In the genomic region with DNA sequence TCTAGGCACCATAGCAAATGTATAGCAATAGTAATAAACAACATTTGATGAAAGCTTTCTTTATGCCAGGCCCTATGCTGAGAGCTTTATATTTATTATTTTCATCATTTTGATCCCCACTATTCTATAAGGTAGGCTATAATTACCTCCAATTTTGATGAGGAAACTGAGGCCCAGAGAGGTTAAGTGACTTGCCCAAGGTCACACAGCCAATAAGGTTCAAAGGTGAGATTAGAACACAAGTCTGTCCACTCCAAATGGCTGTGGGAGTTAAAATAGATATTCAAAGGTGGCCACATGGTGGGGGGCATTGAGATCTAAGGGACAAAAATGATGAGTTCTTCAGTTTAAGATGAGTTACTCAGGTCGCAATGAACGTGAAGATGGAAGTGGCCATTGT, we compare ENCODE assay signal across 37 cellular contexts.
"Had no signal": no experiment of that assay in that cellular context is flagged by ENCODE, and none has a peak within 500 bp of the region (broad histone marks: within the 10 kb centered on the region; RNA-seq: fewer than 3 reads in every experiment).

No MANE protein-coding gene starts in this region.

- FAIRE-seq: frontal cortex had no signal

- H3K4me3 Mint-ChIP-seq: activated B cell treated with CpG ODN at 0.5 μM for 24 hours; activated CD4-positive, alpha-beta memory T cell treated with anti-CD3 and anti-CD28 coated beads for 36 hours; activated CD4-positive, alpha-beta T cell treated with anti-CD3 and anti-CD28 coated beads for 36 hours; activated CD4-positive, alpha-beta T cell treated with anti-CD3 and anti-CD28 coated beads, Interleukin-2, amount 10 ng/mL, durations not matched to agents 24 days and 14 days; activated CD8-positive, alpha-beta memory T cell treated with anti-CD3 and anti-CD28 coated beads, Interleukin-2, amount 10 ng/mL, durations not matched to agents 7 days and 5 days; activated CD8-positive, alpha-beta T cell treated with anti-CD3 and anti-CD28 coated beads, Interleukin-2, amount 10 ng/mL, durations not matched to agents 7 days and 5 days; activated naive CD4-positive, alpha-beta T cell treated with anti-CD3 and anti-CD28 coated beads for 36 hours; activated naive CD4-positive, alpha-beta T cell treated with anti-CD3 and anti-CD28 coated beads, Interleukin-2, amount 50 U/mL, for 24 hours; activated naive CD8-positive, alpha-beta T cell treated with anti-CD3 and anti-CD28 coated beads for 36 hours; activated naive CD8-positive, alpha-beta T cell treated with anti-CD3 and anti-CD28 coated beads, Interleukin-2, amount 50 U/mL, for 24 hours; activated T-helper 1 cell treated with anti-CD3 and anti-CD28 coated beads, Interleukin-12 subunit alpha, Interleukin-12 subunit beta, Interleukin-2, Interleukin-4 antibody, amounts not matched to agents 30 ng/mL and 10 ng/mL and 1 ng/mL, durations not matched to agents 14 hours and 24 hours and 36 hours; brain; central memory CD8-positive, alpha-beta T cell; dendritic cell treated with granulocyte-macrophage colony-stimulating factor and Interleukin-4, amounts not matched to agents 40 ng/mL and 50 ng/mL, for 4 days; endodermal cell; T-helper 17 cell; T-helper 2 cell treated with Interferon-gamma antibody and Interleukin-4, amounts not matched to agents 5 μg/mL and 100 μg/mL, for 36 hours had no signal

- H3K27me3 ChIP-seq: adrenal gland, breast epithelium, cardiac muscle cell had no signal

- H3K4me3 ChIP-seq: adrenal gland, breast epithelium, cardiac muscle cell, coronary artery, dorsolateral prefrontal cortex had no signal

- H3K36me3 ChIP-seq: adrenal gland, breast epithelium, cardiac muscle cell, WERI-Rb-1 had no signal

- ATAC-seq: activated CD4-positive, alpha-beta T cell treated with anti-CD3 and anti-CD28 coated beads for 36 hours; activated CD4-positive, CD25-positive, alpha-beta regulatory T cell treated with anti-CD3 and anti-CD28 coated beads, Interleukin-2, amount 50 U/mL, for 24 hours; activated CD8-positive, alpha-beta memory T cell treated with anti-CD3 and anti-CD28 coated beads, Interleukin-2, amount 10 ng/mL, durations not matched to agents 7 days and 5 days; activated CD8-positive, alpha-beta T cell treated with anti-CD3 and anti-CD28 coated beads, Interleukin-2, amount 10 ng/mL, durations not matched to agents 7 days and 5 days; activated naive CD8-positive, alpha-beta T cell treated with anti-CD3 and anti-CD28 coated beads, Interleukin-2, amount 50 U/mL, for 24 hours; esophagus mucosa; T-helper 17 cell had no signal

- H3K9me3 Mint-ChIP-seq: activated CD4-positive, alpha-beta T cell treated with anti-CD3 and anti-CD28 coated beads, Interleukin-2, amount 10 ng/mL, durations not matched to agents 24 days and 14 days; activated naive CD8-positive, alpha-beta T cell treated with anti-CD3 and anti-CD28 coated beads, Interleukin-2, amount 50 U/mL, for 24 hours; activated T-helper 1 cell treated with anti-CD3 and anti-CD28 coated beads, Interleukin-12 subunit alpha, Interleukin-12 subunit beta, Interleukin-2, Interleukin-4 antibody, amounts not matched to agents 30 ng/mL and 10 ng/mL and 1 ng/mL, durations not matched to agents 14 hours and 24 hours and 36 hours; activated T-helper 2 cell treated with anti-CD3 and anti-CD28 coated beads, Interferon-gamma antibody, Interleukin-2, Interleukin-4, amounts not matched to agents 10 μg/mL and 5 μg/mL and 100 μg/mL, durations not matched to agents 14 hours and 24 hours and 36 hours; central memory CD8-positive, alpha-beta T cell; T-helper 2 cell treated with Interferon-gamma antibody and Interleukin-4, amounts not matched to agents 5 μg/mL and 100 μg/mL, for 36 hours had no signal

- H3K27ac ChIP-seq: adrenal gland, breast epithelium, cardiac muscle cell, coronary artery, dorsolateral prefrontal cortex, WERI-Rb-1 had no signal

- H3K27me3 Mint-ChIP-seq: activated CD4-positive, alpha-beta memory T cell treated with anti-CD3 and anti-CD28 coated beads for 36 hours; activated CD4-positive, alpha-beta T cell treated with anti-CD3 and anti-CD28 coated beads, Interleukin-2, amount 10 ng/mL, durations not matched to agents 24 days and 14 days; activated CD8-positive, alpha-beta memory T cell treated with anti-CD3 and anti-CD28 coated beads, Interleukin-2, amount 10 ng/mL, durations not matched to agents 7 days and 5 days; activated naive CD8-positive, alpha-beta T cell treated with anti-CD3 and anti-CD28 coated beads for 36 hours had no signal

- DNase-seq: activated B cell treated with CpG ODN at 0.5 μM for 24 hours; activated CD4-positive, alpha-beta memory T cell treated with anti-CD3 and anti-CD28 coated beads for 36 hours; activated CD4-positive, alpha-beta T cell treated with anti-CD3 and anti-CD28 coated beads for 36 hours; activated CD4-positive, alpha-beta T cell treated with anti-CD3 and anti-CD28 coated beads, Interleukin-2, amount 10 ng/mL, durations not matched to agents 24 days and 14 days; activated CD8-positive, alpha-beta memory T cell treated with anti-CD3 and anti-CD28 coated beads, Interleukin-2, amount 10 ng/mL, durations not matched to agents 7 days and 5 days; activated CD8-positive, alpha-beta memory T cell treated with anti-CD3 and anti-CD28 coated beads, Interleukin-2, amount 50 U/mL, for 4 hours; activated CD8-positive, alpha-beta T cell treated with anti-CD3 and anti-CD28 coated beads, Interleukin-2, amount 10 ng/mL, durations not matched to agents 7 days and 5 days; activated effector memory CD4-positive, alpha-beta T cell treated with anti-CD3 and anti-CD28 coated beads, Interleukin-2, amount 50 U/mL, for 16 hours; activated naive CD4-positive, alpha-beta T cell treated with anti-CD3 and anti-CD28 coated beads for 36 hours; activated naive CD8-positive, alpha-beta T cell treated with anti-CD3 and anti-CD28 coated beads for 36 hours; activated naive CD8-positive, alpha-beta T cell treated with anti-CD3 and anti-CD28 coated beads, Interleukin-2, amount 50 U/mL, for 24 hours; activated T-cell treated with anti-CD3 and anti-CD28 coated beads, Interleukin-2, amount 50 U/mL, for 1 hour; activated T-cell treated with anti-CD3 and anti-CD28 coated beads, Interleukin-2, amount 50 U/mL, for 48 hours; adrenal gland; amygdala; aorta; dorsolateral prefrontal cortex; effector memory CD4-positive, alpha-beta T cell; endodermal cell; foreskin fibroblast; head of caudate nucleus; T-helper 17 cell; T1000; WERI-Rb-1 had no signal

- H3K4me1 Mint-ChIP-seq: activated B cell treated with CpG ODN at 0.5 μM for 24 hours; activated CD4-positive, alpha-beta T cell treated with anti-CD3 and anti-CD28 coated beads for 36 hours; activated CD4-positive, alpha-beta T cell treated with anti-CD3 and anti-CD28 coated beads, Interleukin-2, amount 10 ng/mL, durations not matched to agents 24 days and 14 days; activated CD8-positive, alpha-beta memory T cell treated with anti-CD3 and anti-CD28 coated beads, Interleukin-2, amount 10 ng/mL, durations not matched to agents 7 days and 5 days; activated naive CD4-positive, alpha-beta T cell treated with anti-CD3 and anti-CD28 coated beads, Interleukin-2, amount 50 U/mL, for 24 hours; activated naive CD8-positive, alpha-beta T cell treated with anti-CD3 and anti-CD28 coated beads for 36 hours; activated naive CD8-positive, alpha-beta T cell treated with anti-CD3 and anti-CD28 coated beads, Interleukin-2, amount 50 U/mL, for 24 hours; brain; central memory CD8-positive, alpha-beta T cell; T-helper 17 cell had no signal

- H3K4me1 ChIP-seq: adrenal gland, breast epithelium had no signal

- H3K36me3 Mint-ChIP-seq: activated CD4-positive, alpha-beta memory T cell treated with anti-CD3 and anti-CD28 coated beads for 36 hours; activated CD8-positive, alpha-beta memory T cell treated with anti-CD3 and anti-CD28 coated beads, Interleukin-2, amount 10 ng/mL, durations not matched to agents 7 days and 5 days; activated naive CD4-positive, alpha-beta T cell treated with anti-CD3 and anti-CD28 coated beads, Interleukin-2, amount 50 U/mL, for 24 hours; activated naive CD8-positive, alpha-beta T cell treated with anti-CD3 and anti-CD28 coated beads for 36 hours; brain had no signal

- H3K27ac Mint-ChIP-seq: activated B cell treated with CpG ODN at 0.5 μM for 24 hours; activated CD4-positive, alpha-beta memory T cell treated with anti-CD3 and anti-CD28 coated beads for 36 hours; activated CD4-positive, alpha-beta T cell treated with anti-CD3 and anti-CD28 coated beads for 36 hours; activated CD4-positive, alpha-beta T cell treated with anti-CD3 and anti-CD28 coated beads, Interleukin-2, amount 10 ng/mL, durations not matched to agents 24 days and 14 days; activated CD8-positive, alpha-beta memory T cell treated with anti-CD3 and anti-CD28 coated beads, Interleukin-2, amount 10 ng/mL, durations not matched to agents 7 days and 5 days; activated CD8-positive, alpha-beta T cell treated with anti-CD3 and anti-CD28 coated beads, Interleukin-2, amount 10 ng/mL, durations not matched to agents 7 days and 5 days; activated naive CD4-positive, alpha-beta T cell treated with anti-CD3 and anti-CD28 coated beads for 36 hours; activated naive CD4-positive, alpha-beta T cell treated with anti-CD3 and anti-CD28 coated beads, Interleukin-2, amount 50 U/mL, for 24 hours; activated naive CD8-positive, alpha-beta T cell treated with anti-CD3 and anti-CD28 coated beads for 36 hours; activated naive CD8-positive, alpha-beta T cell treated with anti-CD3 and anti-CD28 coated beads, Interleukin-2, amount 50 U/mL, for 24 hours; activated T-helper 1 cell treated with anti-CD3 and anti-CD28 coated beads, Interleukin-12 subunit alpha, Interleukin-12 subunit beta, Interleukin-2, Interleukin-4 antibody, amounts not matched to agents 30 ng/mL and 10 ng/mL and 1 ng/mL, durations not matched to agents 14 hours and 24 hours and 36 hours; activated T-helper 2 cell treated with anti-CD3 and anti-CD28 coated beads, Interferon-gamma antibody, Interleukin-2, Interleukin-4, amounts not matched to agents 10 μg/mL and 5 μg/mL and 100 μg/mL, durations not matched to agents 14 hours and 24 hours and 36 hours; dendritic cell treated with granulocyte-macrophage colony-stimulating factor and Interleukin-4, amounts not matched to agents 40 ng/mL and 50 ng/mL, for 4 days; endodermal cell; T-helper 17 cell; T-helper 2 cell treated with Interferon-gamma antibody and Interleukin-4, amounts not matched to agents 5 μg/mL and 100 μg/mL, for 36 hours had no signal
